10 cellular contexts compared by ENCODE assay signal in the genomic region with DNA sequence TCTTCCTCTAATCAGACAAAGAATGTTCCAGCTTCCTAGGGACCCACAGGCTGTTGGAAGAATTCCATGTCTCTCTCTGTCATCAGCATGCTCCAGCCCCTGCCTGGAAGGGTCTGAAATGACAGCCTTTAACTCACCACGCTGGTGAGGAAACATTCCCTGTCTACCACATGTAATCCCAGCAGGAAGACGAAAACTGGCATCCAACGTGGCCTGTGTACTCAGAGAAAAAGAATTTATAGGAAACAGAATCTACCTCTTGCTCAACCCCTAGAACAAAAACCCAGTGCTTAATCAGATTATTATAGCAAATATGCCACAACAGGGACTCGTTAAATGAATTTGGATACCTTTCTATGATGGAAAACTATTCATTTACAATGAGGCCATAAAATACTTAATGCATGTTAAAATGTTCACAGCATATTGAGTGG.
DNase-seq lines count a peak whose midpoint lies in the region; ATAC-seq and TF ChIP-seq lines count a peak whose summit lies in the region.
"Had no signal": no experiment of that assay in that cellular context is flagged by ENCODE, and none has a peak within 500 bp of the region (broad histone marks: within the 10 kb centered on the region; RNA-seq: fewer than 3 reads in every experiment).

No MANE protein-coding gene starts in this region.

- in situ Hi-C loops in GM23248 (cut with MboI), result no loop called here

- no peaks in the 10 kb centered on the region for H3K36me3 ChIP-seq in GM23248 (ENCODE audit: low read depth)
- H3K36me3 ChIP-seq in SK-N-SH (replicated peaks in 1 of 2; ENCODE audit: control insufficient read depth in 1 of 2, insufficient read depth in 2 of 2, low read length in 1 of 2), result no peaks in the 10 kb centered on the region
- no peaks in the 10 kb centered on the region for H3K36me3 ChIP-seq in smooth muscle cell (ENCODE audit: low read depth)
- H3K36me3 ChIP-seq in suprapubic skin, result no peaks in the 10 kb centered on the region
- H3K36me3 ChIP-seq: neural progenitor cell had no signal

- H3K27ac ChIP-seq in GM23248 (peak overlapping the region; percentile 54), SK-N-SH (ENCODE audit: low read depth in 2 of 2, low read length in 1 of 2) (peak overlapping the region in 1 of 2 experiments; percentile 51; a peak in 3 of 4 replicates), smooth muscle cell (ENCODE audit: low read depth) (peak overlapping the region; percentile 89), suprapubic skin (no peak overlapping the region)
- H3K27ac ChIP-seq: epithelial cell of prostate, neural progenitor cell had no signal

- POLR2A ChIA-PET in SK-N-SH (lab: Yijun Ruan, JAX), result no interaction called here

- TF ChIP-seq EP300 in SK-N-SH (IDR thresholded peaks at IDR 0.05; ENCODE audit: borderline replicate concordance in 1 of 2, low read depth in 1 of 2, low read length in 1 of 2) (peak in 1 of 2 experiments; percentile 58; a peak in 2 of 4 replicates), suprapubic skin (IDR thresholded peaks at IDR 0.05) (no peak)

- TF ChIP-seq POLR2A in suprapubic skin (IDR thresholded peaks at IDR 0.05), result no peak

- H3K9me3 ChIP-seq in GM23248 (ENCODE audit: low read depth), result no peaks in the 10 kb centered on the region
- H3K9me3 ChIP-seq in SK-N-SH, result no peaks in the 10 kb centered on the region
- H3K9me3 ChIP-seq in smooth muscle cell (replicated peaks; ENCODE audit: low read depth), result no peaks in the 10 kb centered on the region
- no peaks in the 10 kb centered on the region for H3K9me3 ChIP-seq in suprapubic skin

- H3K4me1 ChIP-seq in GM23248 (ENCODE audit: insufficient read depth) (peaks cover 23% of the 10 kb centered on the region), SK-N-SH (ENCODE audit: control insufficient read depth in 1 of 2, insufficient read depth in 2 of 2, low read depth in 1 of 2, low read length in 1 of 2) (peaks cover 0 to 10% of the 10 kb centered on the region in 2 experiments; a peak in 2 of 4 replicates), smooth muscle cell (ENCODE audit: low read depth) (peaks cover 6% of the 10 kb centered on the region), suprapubic skin (no peaks in the 10 kb centered on the region)
- H3K4me1 ChIP-seq: neural progenitor cell had no signal

- H3K4me3 ChIP-seq in GM23248 (peak overlapping the region; percentile 28), SK-N-SH (ENCODE audit: low read depth in 2 of 2, low read length in 1 of 2) (peak overlapping the region in 1 of 2 experiments; percentile 12; a peak in 1 of 4 replicates), smooth muscle cell (no peak overlapping the region), suprapubic skin (no peak overlapping the region)
- H3K4me3 ChIP-seq: neural progenitor cell had no signal

- TF ChIP-seq CTCF in SK-N-SH (IDR thresholded peaks at IDR 0.05), result no peak
- TF ChIP-seq CTCF in smooth muscle cell (IDR thresholded peaks at IDR 0.05; ENCODE audit: borderline replicate concordance, insufficient read depth, poor library complexity, severe bottlenecking), result no peak
- no peak for TF ChIP-seq CTCF in suprapubic skin (IDR thresholded peaks at IDR 0.05)

- H3F3A ChIP-seq in GM23248 (ENCODE audit: insufficient read depth), result peaks cover 22% of the 10 kb centered on the region
- peaks cover 8% of the 10 kb centered on the region for H3F3A ChIP-seq in SK-N-SH (replicated peaks; ENCODE audit: insufficient read depth)
- no peaks in the 10 kb centered on the region for H3F3A ChIP-seq in smooth muscle cell (ENCODE audit: low read depth)

- no peaks in the 10 kb centered on the region for H3K9me2 ChIP-seq in GM23248 (ENCODE audit: insufficient read depth)
- H3K9me2 ChIP-seq in SK-N-SH, result no peaks in the 10 kb centered on the region

- H2AFZ ChIP-seq in GM23248, result no peak overlapping the region
- peak overlapping the region; percentile 26; the same call in 1 of the 2 replicates for H2AFZ ChIP-seq in SK-N-SH (ENCODE audit: low read depth)
- H2AFZ ChIP-seq in smooth muscle cell (ENCODE audit: low read depth), result no peak overlapping the region
- H2AFZ ChIP-seq: neural progenitor cell had no signal

- H3K27me3 ChIP-seq in GM23248 (replicated peaks; ENCODE audit: insufficient read depth), result no peaks in the 10 kb centered on the region
- H3K27me3 ChIP-seq in SK-N-SH (ENCODE audit: insufficient read depth), result peaks cover 13% of the 10 kb centered on the region; the same call in 1 of the 2 replicates
- H3K27me3 ChIP-seq in smooth muscle cell (ENCODE audit: low read depth), result no peaks in the 10 kb centered on the region
- H3K27me3 ChIP-seq in suprapubic skin, result peaks cover 61% of the 10 kb centered on the region
- H3K27me3 ChIP-seq: neural progenitor cell had no signal

- no peak for TF ChIP-seq RAD21 in SK-N-SH (IDR thresholded peaks at IDR 0.05; ENCODE audit: low read length)

- H3K9ac ChIP-seq in GM23248, result 0 out of 2 replicates have a peak overlapping the region, but pooled peaks have one; percentile 0
- H3K9ac ChIP-seq in SK-N-SH, result no peak overlapping the region
- peak overlapping the region; percentile 56 for H3K9ac ChIP-seq in smooth muscle cell (ENCODE audit: low read depth)
- H3K9ac ChIP-seq: neural progenitor cell had no signal

- no peak for ATAC-seq in HG03460 (IDR thresholded peaks at IDR 0.05; ENCODE audit: unreplicated experiment)
- ATAC-seq in GM21529 (IDR thresholded peaks at IDR 0.05; ENCODE audit: unreplicated experiment), result no peak

- peak overlapping the region; percentile 53 for H3K4me2 ChIP-seq in GM23248 (ENCODE audit: unreplicated experiment)
- peak overlapping the region; percentile 51 for H3K4me2 ChIP-seq in SK-N-SH
- peak overlapping the region; percentile 63 for H3K4me2 ChIP-seq in smooth muscle cell
- H3K4me2 ChIP-seq: neural progenitor cell had no signal

- H4K20me1 ChIP-seq in GM23248 (ENCODE audit: insufficient read depth) (no peaks in the 10 kb centered on the region), SK-N-SH (ENCODE audit: insufficient read depth) (no peaks in the 10 kb centered on the region), smooth muscle cell (ENCODE audit: low read depth) (no peaks in the 10 kb centered on the region)

- 1 to 2% methylated on average over 4 of the region's 4 CpGs for WGBS in GM23248 (ENCODE audit: low coverage in 1 of 2, low lambda C conversion rate in 2 of 2, missing lambda C conversion rate in 2 of 2), 2 experiments
- 0% methylated on average over 4 of the region's 4 CpGs for WGBS in SK-N-SH (ENCODE audit: low lambda C conversion rate)
- WGBS in smooth muscle cell (ENCODE audit: low lambda C conversion rate), result 13% methylated on average over 4 of the region's 4 CpGs
- WGBS in suprapubic skin, result 30% methylated on average over 4 of the region's 4 CpGs

- H3K79me2 ChIP-seq in GM23248 (ENCODE audit: insufficient read depth) (no peaks in the 10 kb centered on the region), SK-N-SH (ENCODE audit: insufficient read depth) (no peaks in the 10 kb centered on the region), smooth muscle cell (ENCODE audit: low read depth) (no peaks in the 10 kb centered on the region)

- DNase-seq in GM23248 (peak; percentile 92), SK-N-SH (no peak), fibroblast of peridontal ligament (ENCODE audit: extremely low read depth) (peak; percentile 98), smooth muscle cell (lab: John Stamatoyannopoulos, UW; ENCODE audit: unreplicated experiment) (no peak), suprapubic skin (ENCODE audit: low spot score in 2 of 2) (no peak), RKO (ENCODE audit: low spot score) (no peak)

- CTCF ChIA-PET in SK-N-SH (lab: Yijun Ruan, JAX), result no interaction called here

TF ChIP-seq in SK-N-SH, 30 proteins besides CTCF, POLR2A, EP300 and RAD21 (continues in another document):
- TF ChIP-seq TEAD4 (IDR thresholded peaks at IDR 0.05; ENCODE audit: borderline replicate concordance, insufficient read depth), result peak; percentile 31; the same call in 1 of the 2 replicates
- TF ChIP-seq EZH2phosphoT487 (IDR thresholded peaks at IDR 0.05; ENCODE audit: borderline replicate concordance, low read depth), result no peak
- no peak for TF ChIP-seq RFX5 (IDR thresholded peaks at IDR 0.05; ENCODE audit: low read length)
- TF ChIP-seq, protein P1, sequence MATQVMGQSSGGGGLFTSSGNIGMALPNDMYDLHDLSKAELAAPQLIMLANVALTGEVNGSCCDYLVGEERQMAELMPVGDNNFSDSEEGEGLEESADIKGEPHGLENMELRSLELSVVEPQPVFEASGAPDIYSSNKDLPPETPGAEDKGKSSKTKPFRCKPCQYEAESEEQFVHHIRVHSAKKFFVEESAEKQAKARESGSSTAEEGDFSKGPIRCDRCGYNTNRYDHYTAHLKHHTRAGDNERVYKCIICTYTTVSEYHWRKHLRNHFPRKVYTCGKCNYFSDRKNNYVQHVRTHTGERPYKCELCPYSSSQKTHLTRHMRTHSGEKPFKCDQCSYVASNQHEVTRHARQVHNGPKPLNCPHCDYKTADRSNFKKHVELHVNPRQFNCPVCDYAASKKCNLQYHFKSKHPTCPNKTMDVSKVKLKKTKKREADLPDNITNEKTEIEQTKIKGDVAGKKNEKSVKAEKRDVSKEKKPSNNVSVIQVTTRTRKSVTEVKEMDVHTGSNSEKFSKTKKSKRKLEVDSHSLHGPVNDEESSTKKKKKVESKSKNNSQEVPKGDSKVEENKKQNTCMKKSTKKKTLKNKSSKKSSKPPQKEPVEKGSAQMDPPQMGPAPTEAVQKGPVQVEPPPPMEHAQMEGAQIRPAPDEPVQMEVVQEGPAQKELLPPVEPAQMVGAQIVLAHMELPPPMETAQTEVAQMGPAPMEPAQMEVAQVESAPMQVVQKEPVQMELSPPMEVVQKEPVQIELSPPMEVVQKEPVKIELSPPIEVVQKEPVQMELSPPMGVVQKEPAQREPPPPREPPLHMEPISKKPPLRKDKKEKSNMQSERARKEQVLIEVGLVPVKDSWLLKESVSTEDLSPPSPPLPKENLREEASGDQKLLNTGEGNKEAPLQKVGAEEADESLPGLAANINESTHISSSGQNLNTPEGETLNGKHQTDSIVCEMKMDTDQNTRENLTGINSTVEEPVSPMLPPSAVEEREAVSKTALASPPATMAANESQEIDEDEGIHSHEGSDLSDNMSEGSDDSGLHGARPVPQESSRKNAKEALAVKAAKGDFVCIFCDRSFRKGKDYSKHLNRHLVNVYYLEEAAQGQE (IDR thresholded peaks at IDR 0.05; ENCODE audit: low read depth, low read length), result peak; percentile 15; the same call in 1 of the 2 replicates

Comparison
In these comparisons a context has a peak if more than half of its experiments do, and no peak if none do; other contexts are left out.
1. DNase-seq: peak in GM23248 (single experiment) and fibroblast of peridontal ligament (single experiment); none in SK-N-SH (single experiment), smooth muscle cell (single experiment), suprapubic skin (0 of 2) and RKO (single experiment).
2. Peak in every context shown above with its lines, with median percentiles within 50 percentile points of each other: H3K4me2 ChIP-seq.